9 cellular contexts compared by ENCODE assay signal in genomic region chr17:48840441-48840840, GRCh38. TPM values are rescaled to one million over a fixed set of nuclear protein-coding genes. Genes with fewer than 3 reads are reported as not detected.
A peak's percentile ranks its signal among the peaks of the same experiment; 100 is the strongest.
DNase-seq lines count a peak whose midpoint lies in the region; TF ChIP-seq lines count a peak whose summit lies in the region.
"Had no signal": no experiment of that assay in that cellular context is flagged by ENCODE, and none has a peak within 500 bp of the region (broad histone marks: within the 10 kb centered on the region; RNA-seq: fewer than 3 reads in every experiment).

No MANE protein-coding gene starts in this region.

- peaks cover 41% of the 10 kb centered on the region for H3K4me1 ChIP-seq in skeletal muscle satellite cell (ENCODE audit: control insufficient read depth, insufficient read depth, low read length)

- peak overlapping the region; percentile 59 for H3K27ac ChIP-seq in VCaP

- peaks cover 3% of the 10 kb centered on the region for H3K36me3 ChIP-seq in skeletal muscle satellite cell (ENCODE audit: insufficient read depth, low read length)

- no peak for TF ChIP-seq CTCF in VCaP (conservative IDR thresholded peaks at IDR 0.05)
- TF ChIP-seq CTCF in fibroblast of the aortic adventitia (IDR thresholded peaks at IDR 0.05; ENCODE audit: insufficient read depth, low read length), result no peak

- no peaks in the 10 kb centered on the region for H3K27me3 ChIP-seq in skeletal muscle satellite cell (ENCODE audit: control insufficient read depth, insufficient read depth, low read length)

- H3K4me2 ChIP-seq in skeletal muscle satellite cell (ENCODE audit: low read length), result peak overlapping the region; percentile 80

- no peaks in the 10 kb centered on the region for H3K9me3 ChIP-seq in skeletal muscle satellite cell (replicated peaks; ENCODE audit: low read length)

- H3K4me3 ChIP-seq in fibroblast of the aortic adventitia (ENCODE audit: low read depth, low read length) (no peak overlapping the region), skeletal muscle satellite cell (ENCODE audit: low read length) (peak overlapping the region; percentile 62)

- DNase-seq in EL (peak; percentile 33), fibroblast of the aortic adventitia (ENCODE audit: low read depth) (peak; percentile 27), ureter (ENCODE audit: low spot score) (no peak), NK-92 (lab: John Stamatoyannopoulos, UW; ENCODE audit: unreplicated experiment) (no peak), 8988T (no peak)
- no peak for DNase-seq in stimulated activated CD4-positive, alpha-beta T cell treated with anti-CD3 and anti-CD28 coated beads, Interleukin-4, amount 100 ng/mL, for 1 hour

- H3K9ac ChIP-seq in skeletal muscle satellite cell (ENCODE audit: low read depth, low read length), result peak overlapping the region; percentile 80

RNA-seq across cellular contexts. Expression of gene CALCOCO2, which starts 9.6 kb away (rescaled TPM):
- total RNA-seq in fibroblast of the aortic adventitia (ENCODE audit: low replicate concordance) (73.8 and 169 TPM in 2 replicates), ureter (221 TPM)
- 38.9 and 51.0 TPM in 2 replicates for total RNA-seq in skeletal muscle satellite cell (2012; rRNA removed)

RNA-seq across cellular contexts. Expression of gene TTLL6, which starts 23.4 kb away (rescaled TPM):
- total RNA-seq in fibroblast of the aortic adventitia (ENCODE audit: low replicate concordance) (not detected in 2 replicates), ureter (0.68 TPM)
- under 0.01 TPM in 1 of 2 replicates, not detected in the other for total RNA-seq in skeletal muscle satellite cell (2012; rRNA removed)
- total RNA-seq: mesothelial cell of epicardium had no signal

RNA-seq across cellular contexts. Expression of gene ATP5MC1, which starts 52.1 kb away (rescaled TPM):
- total RNA-seq in fibroblast of the aortic adventitia (ENCODE audit: low replicate concordance), result 9.9 and 91.6 TPM in 2 replicates
- total RNA-seq in skeletal muscle satellite cell (2012; rRNA removed), result 118 and 119 TPM in 2 replicates
- total RNA-seq in ureter, result 109 TPM

Comparison
In these comparisons a context has a peak if more than half of its experiments do, and no peak if none do; other contexts are left out.
1. DNase-seq: peak in EL (single experiment) and fibroblast of the aortic adventitia (single experiment); none in stimulated activated CD4-positive, alpha-beta T cell treated with anti-CD3 and anti-CD28 coated beads, Interleukin-4, amount 100 ng/mL, for 1 hour (single experiment), ureter (single experiment), NK-92 (single experiment) and 8988T (single experiment).